37 cellular contexts compared by ENCODE assay signal in genomic region chr4:68985442-68985841, GRCh38. TPM values are rescaled to one million over a fixed set of nuclear protein-coding genes. Genes with fewer than 3 reads are reported as not detected.
"Had no signal": no experiment of that assay in that cellular context is flagged by ENCODE, and none has a peak within 500 bp of the region (broad histone marks: within the 10 kb centered on the region; RNA-seq: fewer than 3 reads in every experiment).

No MANE protein-coding gene starts in this region.

- FAIRE-seq: bronchial epithelial cell, TTC549 had no signal

- H3K27ac ChIP-seq: ascending aorta, cardiac muscle cell, VCaP had no signal

- DNase-seq: activated B cell treated with CpG ODN at 0.5 μM for 24 hours; activated CD4-positive, alpha-beta memory T cell treated with anti-CD3 and anti-CD28 coated beads for 36 hours; activated CD4-positive, alpha-beta T cell treated with anti-CD3 and anti-CD28 coated beads for 4 hours; activated CD4-positive, alpha-beta T cell treated with anti-CD3 and anti-CD28 coated beads, Interleukin-2, amount 10 ng/mL, durations not matched to agents 24 days and 14 days; activated CD4-positive, alpha-beta T cell treated with anti-CD3 and anti-CD28 coated beads, Interleukin-2, amount 50 U/mL, for 1 hour; activated CD4-positive, alpha-beta T cell treated with anti-CD3 and anti-CD28 coated beads, Interleukin-2, amount 50 U/mL, for 4 hours; activated CD4-positive, CD25-positive, alpha-beta regulatory T cell treated with anti-CD3 and anti-CD28 coated beads, Interleukin-2, amount 50 U/mL, for 72 hours; activated CD8-positive, alpha-beta memory T cell treated with anti-CD3 and anti-CD28 coated beads, Interleukin-2, amount 50 U/mL, for 48 hours; activated CD8-positive, alpha-beta T cell treated with anti-CD3 and anti-CD28 coated beads for 36 hours; activated effector memory CD4-positive, alpha-beta T cell treated with Interleukin-2 at 50 U/mL for 16 hours; activated gamma-delta T cell; activated naive CD4-positive, alpha-beta T cell treated with anti-CD3 and anti-CD28 coated beads, Interleukin-2, amount 10 ng/mL, durations not matched to agents 7 days and 5 days; activated naive CD4-positive, alpha-beta T cell treated with Interleukin-2 at 50 U/mL for 16 hours; activated naive CD8-positive, alpha-beta T cell treated with anti-CD3 and anti-CD28 coated beads, Interleukin-2, amount 10 ng/mL, durations not matched to agents 7 days and 5 days; activated naive CD8-positive, alpha-beta T cell treated with anti-CD3 and anti-CD28 coated beads, Interleukin-2, amount 50 U/mL, for 24 hours; activated T-cell treated with anti-CD3 and anti-CD28 coated beads, Interleukin-2, amount 50 U/mL, for 24 hours; activated T-cell treated with anti-CD3 and anti-CD28 coated beads, Interleukin-2, amount 50 U/mL, for 48 hours; amygdala; anterior cingulate cortex; caudate nucleus; SW 1271; T-helper 1 cell; T-helper 2 cell; T-helper 9 cell had no signal

- H3K27ac Mint-ChIP-seq: activated B cell treated with CpG ODN at 0.5 μM for 24 hours; activated CD4-positive, alpha-beta memory T cell treated with anti-CD3 and anti-CD28 coated beads for 36 hours; activated CD4-positive, alpha-beta T cell treated with anti-CD3 and anti-CD28 coated beads, Interleukin-2, amount 10 ng/mL, durations not matched to agents 24 days and 14 days; activated CD8-positive, alpha-beta T cell treated with anti-CD3 and anti-CD28 coated beads for 36 hours; activated naive CD4-positive, alpha-beta T cell treated with anti-CD3 and anti-CD28 coated beads, Interleukin-2, amount 10 ng/mL, durations not matched to agents 7 days and 5 days; activated naive CD4-positive, alpha-beta T cell treated with anti-CD3 and anti-CD28 coated beads, Interleukin-2, amount 50 U/mL, for 24 hours; activated naive CD8-positive, alpha-beta T cell; activated naive CD8-positive, alpha-beta T cell treated with anti-CD3 and anti-CD28 coated beads, Interleukin-2, amount 10 ng/mL, durations not matched to agents 7 days and 5 days; activated naive CD8-positive, alpha-beta T cell treated with anti-CD3 and anti-CD28 coated beads, Interleukin-2, amount 50 U/mL, for 24 hours; activated T-cell treated with anti-CD3 and anti-CD28 coated beads, Interleukin-2, amount 50 U/mL, for 24 hours; activated T-helper 2 cell treated with anti-CD3 and anti-CD28 coated beads, Interferon-gamma antibody, Interleukin-2, Interleukin-4, amounts not matched to agents 10 μg/mL and 5 μg/mL and 100 μg/mL, durations not matched to agents 14 hours and 24 hours and 36 hours; brain; T-helper 1 cell treated with Interleukin-12 subunit alpha and Interleukin-12 subunit beta and Interleukin-4 antibody, amounts not matched to agents 30 μg/mL and 1 μg/mL, for 36 hours; T-helper 2 cell treated with Interferon-gamma antibody and Interleukin-4, amounts not matched to agents 5 μg/mL and 100 μg/mL, for 36 hours had no signal

- H3K27me3 ChIP-seq: ascending aorta, cardiac muscle cell had no signal

- H3K4me3 ChIP-seq: ascending aorta, cardiac muscle cell had no signal

- H3K36me3 Mint-ChIP-seq: activated CD4-positive, alpha-beta memory T cell treated with anti-CD3 and anti-CD28 coated beads for 36 hours; activated naive CD4-positive, alpha-beta T cell treated with anti-CD3 and anti-CD28 coated beads, Interleukin-2, amount 10 ng/mL, durations not matched to agents 7 days and 5 days; activated naive CD4-positive, alpha-beta T cell treated with anti-CD3 and anti-CD28 coated beads, Interleukin-2, amount 50 U/mL, for 24 hours; activated naive CD8-positive, alpha-beta T cell; activated naive CD8-positive, alpha-beta T cell treated with anti-CD3 and anti-CD28 coated beads, Interleukin-2, amount 10 ng/mL, durations not matched to agents 7 days and 5 days; brain had no signal

- H3K9me3 ChIP-seq: ascending aorta had no signal

- H3K27me3 Mint-ChIP-seq: activated B cell treated with CpG ODN at 0.5 μM for 24 hours; activated CD4-positive, alpha-beta memory T cell treated with anti-CD3 and anti-CD28 coated beads for 36 hours; activated CD4-positive, alpha-beta T cell treated with anti-CD3 and anti-CD28 coated beads, Interleukin-2, amount 10 ng/mL, durations not matched to agents 24 days and 14 days; activated CD8-positive, alpha-beta T cell treated with anti-CD3 and anti-CD28 coated beads for 36 hours; activated naive CD4-positive, alpha-beta T cell treated with anti-CD3 and anti-CD28 coated beads, Interleukin-2, amount 10 ng/mL, durations not matched to agents 7 days and 5 days; activated naive CD4-positive, alpha-beta T cell treated with anti-CD3 and anti-CD28 coated beads, Interleukin-2, amount 50 U/mL, for 24 hours; activated naive CD8-positive, alpha-beta T cell; activated naive CD8-positive, alpha-beta T cell treated with anti-CD3 and anti-CD28 coated beads, Interleukin-2, amount 10 ng/mL, durations not matched to agents 7 days and 5 days; activated naive CD8-positive, alpha-beta T cell treated with anti-CD3 and anti-CD28 coated beads, Interleukin-2, amount 50 U/mL, for 24 hours; activated T-cell treated with anti-CD3 and anti-CD28 coated beads, Interleukin-2, amount 50 U/mL, for 24 hours; brain; central memory CD8-positive, alpha-beta T cell had no signal

- ATAC-seq: activated CD8-positive, alpha-beta T cell treated with anti-CD3 and anti-CD28 coated beads for 36 hours; activated naive CD8-positive, alpha-beta T cell treated with anti-CD3 and anti-CD28 coated beads, Interleukin-2, amount 50 U/mL, for 24 hours had no signal

- H3K4me1 ChIP-seq: ascending aorta had no signal

- H3K4me3 Mint-ChIP-seq: activated B cell treated with CpG ODN at 0.5 μM for 24 hours; activated CD4-positive, alpha-beta memory T cell treated with anti-CD3 and anti-CD28 coated beads for 36 hours; activated CD4-positive, alpha-beta T cell treated with anti-CD3 and anti-CD28 coated beads, Interleukin-2, amount 10 ng/mL, durations not matched to agents 24 days and 14 days; activated CD8-positive, alpha-beta T cell treated with anti-CD3 and anti-CD28 coated beads for 36 hours; activated naive CD4-positive, alpha-beta T cell treated with anti-CD3 and anti-CD28 coated beads, Interleukin-2, amount 10 ng/mL, durations not matched to agents 7 days and 5 days; activated naive CD4-positive, alpha-beta T cell treated with anti-CD3 and anti-CD28 coated beads, Interleukin-2, amount 50 U/mL, for 24 hours; activated naive CD8-positive, alpha-beta T cell; activated naive CD8-positive, alpha-beta T cell treated with anti-CD3 and anti-CD28 coated beads, Interleukin-2, amount 10 ng/mL, durations not matched to agents 7 days and 5 days; activated naive CD8-positive, alpha-beta T cell treated with anti-CD3 and anti-CD28 coated beads, Interleukin-2, amount 50 U/mL, for 24 hours; activated T-cell treated with anti-CD3 and anti-CD28 coated beads, Interleukin-2, amount 50 U/mL, for 24 hours; brain; central memory CD8-positive, alpha-beta T cell; T-helper 1 cell treated with Interleukin-12 subunit alpha and Interleukin-12 subunit beta and Interleukin-4 antibody, amounts not matched to agents 30 μg/mL and 1 μg/mL, for 36 hours; T-helper 2 cell treated with Interferon-gamma antibody and Interleukin-4, amounts not matched to agents 5 μg/mL and 100 μg/mL, for 36 hours had no signal

- H3K9me3 Mint-ChIP-seq: activated CD4-positive, alpha-beta memory T cell treated with anti-CD3 and anti-CD28 coated beads for 36 hours; activated CD4-positive, alpha-beta T cell treated with anti-CD3 and anti-CD28 coated beads, Interleukin-2, amount 10 ng/mL, durations not matched to agents 24 days and 14 days; activated naive CD4-positive, alpha-beta T cell treated with anti-CD3 and anti-CD28 coated beads, Interleukin-2, amount 50 U/mL, for 24 hours; activated T-helper 2 cell treated with anti-CD3 and anti-CD28 coated beads, Interferon-gamma antibody, Interleukin-2, Interleukin-4, amounts not matched to agents 10 μg/mL and 5 μg/mL and 100 μg/mL, durations not matched to agents 14 hours and 24 hours and 36 hours; T-helper 1 cell treated with Interleukin-12 subunit alpha and Interleukin-12 subunit beta and Interleukin-4 antibody, amounts not matched to agents 30 μg/mL and 1 μg/mL, for 36 hours; T-helper 2 cell treated with Interferon-gamma antibody and Interleukin-4, amounts not matched to agents 5 μg/mL and 100 μg/mL, for 36 hours had no signal

- H3K4me1 Mint-ChIP-seq: activated B cell treated with CpG ODN at 0.5 μM for 24 hours; activated CD4-positive, alpha-beta T cell treated with anti-CD3 and anti-CD28 coated beads, Interleukin-2, amount 10 ng/mL, durations not matched to agents 24 days and 14 days; activated naive CD4-positive, alpha-beta T cell treated with anti-CD3 and anti-CD28 coated beads, Interleukin-2, amount 10 ng/mL, durations not matched to agents 7 days and 5 days; activated naive CD4-positive, alpha-beta T cell treated with anti-CD3 and anti-CD28 coated beads, Interleukin-2, amount 50 U/mL, for 24 hours; activated naive CD8-positive, alpha-beta T cell treated with anti-CD3 and anti-CD28 coated beads, Interleukin-2, amount 10 ng/mL, durations not matched to agents 7 days and 5 days; activated naive CD8-positive, alpha-beta T cell treated with anti-CD3 and anti-CD28 coated beads, Interleukin-2, amount 50 U/mL, for 24 hours; brain; central memory CD8-positive, alpha-beta T cell had no signal

- H3K36me3 ChIP-seq: ascending aorta, cardiac muscle cell had no signal

RNA-seq across cellular contexts. Expression of gene UGT2A3, which starts 33.8 kb away (rescaled TPM):
- total RNA-seq: activated B cell treated with CpG ODN at 0.5 μM for 24 hours; activated CD4-positive, alpha-beta memory T cell treated with anti-CD3 and anti-CD28 coated beads for 36 hours; activated CD4-positive, alpha-beta T cell treated with anti-CD3 and anti-CD28 coated beads, Interleukin-2, amount 10 ng/mL, durations not matched to agents 24 days and 14 days; activated CD8-positive, alpha-beta memory T cell treated with anti-CD3 and anti-CD28 coated beads for 36 hours; activated CD8-positive, alpha-beta T cell treated with anti-CD3 and anti-CD28 coated beads for 36 hours; activated naive CD8-positive, alpha-beta T cell treated with anti-CD3 and anti-CD28 coated beads, Interleukin-2, amount 10 ng/mL, durations not matched to agents 7 days and 5 days; activated T-helper 2 cell treated with anti-CD3 and anti-CD28 coated beads, Interferon-gamma antibody, Interleukin-2, Interleukin-4, amounts not matched to agents 10 μg/mL and 5 μg/mL and 100 μg/mL, durations not matched to agents 14 hours and 24 hours and 36 hours; ascending aorta; bronchial epithelial cell; cardiac muscle cell had no signal
- polyA plus RNA-seq: cardiac muscle cell had no signal
